In the genomic region with DNA sequence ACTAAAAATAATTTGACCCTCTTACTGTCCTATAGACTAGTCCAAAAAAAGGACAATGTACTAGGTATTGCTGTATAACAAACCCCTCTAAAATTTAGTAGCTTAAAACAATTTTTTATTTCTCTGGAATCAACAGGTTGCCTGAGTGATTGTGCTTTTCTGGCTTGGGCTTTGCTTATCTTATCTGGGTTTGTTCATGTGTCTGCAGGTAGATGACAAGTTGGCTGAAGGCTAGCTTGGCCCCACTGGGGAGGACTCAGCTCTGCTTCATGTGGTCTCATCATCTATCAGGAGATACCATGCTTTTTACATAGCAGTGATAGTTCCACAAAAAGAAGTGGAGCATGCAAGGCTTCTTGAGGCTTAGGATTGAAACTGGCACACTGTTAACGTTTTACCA, we compare ENCODE assay signal across 7 cellular contexts.
"Had no signal": no experiment of that assay in that cellular context is flagged by ENCODE, and none has a peak within 500 bp of the region (broad histone marks: within the 10 kb centered on the region; RNA-seq: fewer than 3 reads in every experiment).

No MANE protein-coding gene starts in this region.

- ATAC-seq: HepG2 had no signal

- H3K4me3 Mint-ChIP-seq: IgD-negative memory B cell had no signal

- H3K27ac Mint-ChIP-seq: IgD-negative memory B cell had no signal

- H3K4me1 Mint-ChIP-seq: IgD-negative memory B cell had no signal

- DNase-seq: IMR-90, KG1 had no signal

- FAIRE-seq: HepG2, HTR-8/SVneo had no signal

- H3K4me2 ChIP-seq: KMS-11 had no signal

- H3K27ac ChIP-seq: HL-60, KMS-11 had no signal

- H3K27me3 Mint-ChIP-seq: IgD-negative memory B cell had no signal

- H3K9ac ChIP-seq: KMS-11 had no signal
